Comparison of ENCODE assay signal across 1 cellular context in genomic region chr16:67886387-67886786, GRCh38.
TF ChIP-seq lines count a peak whose summit lies in the region.

No MANE protein-coding gene starts in this region.

TF ChIP-seq in HepG2, 621 proteins besides CTCF, POLR2A, EP300 and RAD21:
- TF ChIP-seq ZSCAN22 (CRISPR knock-in tag; IDR thresholded peaks at IDR 0.05) (no peak), SNAPC2 (CRISPR knock-in tag; IDR thresholded peaks at IDR 0.05) (no peak), CEBPG (CRISPR knock-in tag; IDR thresholded peaks at IDR 0.05) (no peak), ZNF503 (CRISPR knock-in tag; IDR thresholded peaks at IDR 0.05) (no peak), ZNF576 (CRISPR knock-in tag; IDR thresholded peaks at IDR 0.05) (no peak), KMT2B (CRISPR knock-in tag; IDR thresholded peaks at IDR 0.05) (no peak), PBX3 (CRISPR knock-in tag; IDR thresholded peaks at IDR 0.05; ENCODE audit: borderline replicate concordance) (no peak), MEIS1 (CRISPR knock-in tag; IDR thresholded peaks at IDR 0.05; ENCODE audit: borderline replicate concordance) (no peak), TEAD3 (CRISPR knock-in tag; optimal IDR thresholded peaks at IDR 0.05; ENCODE audit: borderline replicate concordance) (no peak), ZNF776 (CRISPR knock-in tag; IDR thresholded peaks at IDR 0.05) (no peak), ZFP62 (CRISPR knock-in tag; IDR thresholded peaks at IDR 0.05) (no peak), PHF8 (CRISPR knock-in tag; IDR thresholded peaks at IDR 0.05) (no peak), ZNF687 (CRISPR knock-in tag; IDR thresholded peaks at IDR 0.05) (no peak), SYNCRIP (IDR thresholded peaks at IDR 0.05; ENCODE audit: insufficient read depth, low read depth, low read length) (no peak), THRA (CRISPR knock-in tag; IDR thresholded peaks at IDR 0.05; ENCODE audit: borderline replicate concordance) (no peak), SRSF1 (optimal IDR thresholded peaks at IDR 0.05; ENCODE audit: low read depth, low read length) (no peak), MED13 (CRISPR knock-in tag; IDR thresholded peaks at IDR 0.05) (no peak)
TF ChIP-seq in HepG2: peak in this region for 0.
